Comparison of ENCODE assay signal across 12 cellular contexts in genomic region chrY:7310482-7311269, GRCh38.
DNase-seq lines count a peak whose midpoint lies in the region; ATAC-seq and TF ChIP-seq lines count a peak whose summit lies in the region.
"Had no signal": no experiment of that assay in that cellular context is flagged by ENCODE, and none has a peak within 500 bp of the region (broad histone marks: within the 10 kb centered on the region; RNA-seq: fewer than 3 reads in every experiment).

No MANE protein-coding gene starts in this region.

- H3K27ac Mint-ChIP-seq in CD14-positive monocyte: peak overlapping the region in 1 of 7 donors; percentile 6
- peak overlapping the region; percentile 98 for H3K27ac Mint-ChIP-seq in activated T-cell treated with anti-CD3 and anti-CD28 coated beads, Interleukin-2, amount 50 U/mL, for 72 hours
- peak overlapping the region in 5 of 10 donors; percentile 84 to 97 (median 89) for H3K27ac Mint-ChIP-seq in naive thymus-derived CD8-positive, alpha-beta T cell

- no peaks in the 10 kb centered on the region for H3K9me3 Mint-ChIP-seq in CD14-positive monocyte
- H3K9me3 Mint-ChIP-seq in activated T-cell treated with anti-CD3 and anti-CD28 coated beads, Interleukin-2, amount 50 U/mL, for 72 hours: no peaks in the 10 kb centered on the region
- no peaks in the 10 kb centered on the region for H3K9me3 Mint-ChIP-seq in naive thymus-derived CD8-positive, alpha-beta T cell

- peak; percentile 48 for ATAC-seq in HG03469 (IDR thresholded peaks at IDR 0.05; ENCODE audit: unreplicated experiment)
- ATAC-seq in activated T-cell treated with anti-CD3 and anti-CD28 coated beads, Interleukin-2, amount 50 U/mL, for 72 hours (replicated peaks in 1 of 2): peak in 1 of 2 donors; percentile 100
- ATAC-seq in naive thymus-derived CD8-positive, alpha-beta T cell: peak; percentile 99
- ATAC-seq in GM21717 (IDR thresholded peaks at IDR 0.05; ENCODE audit: unreplicated experiment): no peak
- ATAC-seq: Panc1 had no signal

- POLR2A ChIA-PET in naive thymus-derived CD8-positive, alpha-beta T cell (lab: Charles Lee): interaction anchor here (1.2 kb wide), 1 partner anchor 10 kb away, joined by 3 read pairs; no protein-coding TSS in a partner anchor

- H3K36me3 Mint-ChIP-seq in CD14-positive monocyte: peaks cover 0 to 9% of the 10 kb centered on the region in 2 donors
- peaks cover 0 to 12% of the 10 kb centered on the region in 2 donors for H3K36me3 Mint-ChIP-seq in activated T-cell treated with anti-CD3 and anti-CD28 coated beads, Interleukin-2, amount 50 U/mL, for 72 hours (ENCODE audit: insufficient read depth in 2 of 2)
- H3K36me3 Mint-ChIP-seq in naive thymus-derived CD8-positive, alpha-beta T cell: peaks cover 0 to 78% (median 4%) of the 10 kb centered on the region in 3 donors

- H3K27me3 Mint-ChIP-seq in CD14-positive monocyte (ENCODE audit: low read depth in 3 of 3): no peaks in the 10 kb centered on the region
- no peaks in the 10 kb centered on the region for H3K27me3 Mint-ChIP-seq in activated T-cell treated with anti-CD3 and anti-CD28 coated beads, Interleukin-2, amount 50 U/mL, for 72 hours (ENCODE audit: low read depth)
- H3K27me3 Mint-ChIP-seq in naive thymus-derived CD8-positive, alpha-beta T cell: no peaks in the 10 kb centered on the region

- no peak overlapping the region for H3K4me3 ChIP-seq in WERI-Rb-1 (ENCODE audit: low read depth, low read length)
- H3K4me3 ChIP-seq: BLaER1, esophagus squamous epithelium had no signal

- peak overlapping the region in 1 of 2 donors; percentile 44 for H3K4me3 Mint-ChIP-seq in CD14-positive monocyte
- peak overlapping the region in 1 of 2 donors; percentile 37 for H3K4me3 Mint-ChIP-seq in activated T-cell treated with anti-CD3 and anti-CD28 coated beads, Interleukin-2, amount 50 U/mL, for 72 hours
- H3K4me3 Mint-ChIP-seq in naive thymus-derived CD8-positive, alpha-beta T cell: peak overlapping the region in 4 of 10 donors; percentile 4 to 75 (median 30)

- TF ChIP-seq CTCF in CD14-positive monocyte (IDR thresholded peaks at IDR 0.05): peak; percentile 14
- TF ChIP-seq CTCF in WERI-Rb-1 (IDR thresholded peaks at IDR 0.05; ENCODE audit: low read depth, low read length): no peak

- H3K4me1 Mint-ChIP-seq in CD14-positive monocyte: peaks cover 23% of the 10 kb centered on the region
- no peaks in the 10 kb centered on the region for H3K4me1 Mint-ChIP-seq in activated T-cell treated with anti-CD3 and anti-CD28 coated beads, Interleukin-2, amount 50 U/mL, for 72 hours (ENCODE audit: low read depth)
- peaks cover 28 to 54% (median 40%) of the 10 kb centered on the region in 4 donors for H3K4me1 Mint-ChIP-seq in naive thymus-derived CD8-positive, alpha-beta T cell

- no peaks in the 10 kb centered on the region for H3K9me3 ChIP-seq in WERI-Rb-1 (ENCODE audit: severe bottlenecking)
- H3K9me3 ChIP-seq: BLaER1, esophagus squamous epithelium had no signal

- no peaks in the 10 kb centered on the region for H3K27me3 ChIP-seq in WERI-Rb-1 (ENCODE audit: insufficient read depth, low read depth, severe bottlenecking)
- H3K27me3 ChIP-seq: BLaER1, esophagus squamous epithelium had no signal

- H3K27ac ChIP-seq in WERI-Rb-1: no peak overlapping the region
- H3K27ac ChIP-seq: BLaER1, esophagus squamous epithelium, parathyroid adenoma had no signal

- intact Hi-C loops in CD14-positive monocyte (cut with micrococcal nuclease): no loop called here

- no peak for DNase-seq in CD14-positive monocyte (ENCODE audit: low spot score)
- peak in 1 of 2 donors; percentile 67 for DNase-seq in activated T-cell treated with anti-CD3 and anti-CD28 coated beads, Interleukin-2, amount 50 U/mL, for 72 hours
- DNase-seq in naive thymus-derived CD8-positive, alpha-beta T cell: peak in 7 of 10 donors; percentile 30 to 86 (median 60)
- no peak for DNase-seq in WERI-Rb-1
- DNase-seq in NCI-H2227 treated with DMSO at 0.1 percent for 48 hours (lab: John Stamatoyannopoulos, UW): no peak
- DNase-seq in D341Med (ENCODE audit: low spot score): no peak
- DNase-seq: esophagus squamous epithelium had no signal

- no peaks in the 10 kb centered on the region for H3K36me3 ChIP-seq in WERI-Rb-1
- H3K36me3 ChIP-seq: BLaER1 had no signal

Comparison
In these comparisons a context has a peak if more than half of its experiments do, and no peak if none do; other contexts are left out.
1. DNase-seq: peak in naive thymus-derived CD8-positive, alpha-beta T cell (7 of 10); none in CD14-positive monocyte (single experiment), WERI-Rb-1 (single experiment), NCI-H2227 treated with DMSO at 0.1 percent for 48 hours (single experiment) and D341Med (single experiment).